Comparison of ENCODE assay signal across 8 cellular contexts in the genomic region with DNA sequence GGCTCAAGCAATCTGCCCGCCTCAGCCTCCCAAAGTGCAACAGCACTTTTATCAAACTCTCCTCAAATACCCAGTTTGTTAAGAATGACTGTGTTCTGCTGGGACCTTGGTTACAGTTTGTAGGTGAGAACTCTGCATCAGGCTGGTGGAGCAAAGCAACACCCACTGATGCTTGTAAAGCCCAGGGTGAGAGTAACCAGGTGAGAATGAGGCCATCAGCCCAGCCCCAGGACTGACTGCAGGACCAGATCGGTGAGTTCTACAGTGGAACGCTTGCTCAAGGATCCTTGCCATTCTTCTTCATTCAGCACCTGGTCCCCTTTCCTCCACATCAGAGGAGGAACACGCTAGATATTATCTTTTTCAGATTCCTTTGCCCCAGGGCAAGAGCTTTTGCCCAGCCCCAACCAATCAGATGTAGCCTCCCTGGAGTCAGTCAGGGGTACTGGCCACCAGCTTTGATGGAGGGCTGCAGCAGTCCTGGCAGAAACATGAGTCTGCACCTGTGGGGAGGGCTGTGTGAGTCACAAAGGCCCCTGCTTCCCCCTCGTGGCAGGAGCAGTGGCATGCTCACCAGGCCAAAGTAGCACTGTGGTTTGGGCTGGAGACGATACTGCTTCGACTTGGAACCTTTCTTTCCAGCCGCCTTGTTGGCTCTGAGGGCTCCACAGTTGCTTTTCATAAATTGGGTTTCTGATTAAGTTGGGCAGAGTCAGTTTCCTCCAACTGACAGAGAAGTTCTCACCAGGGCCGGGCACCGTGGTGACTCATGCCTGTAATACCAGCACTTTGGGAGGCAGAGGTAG. TPM values are rescaled to one million over a fixed set of nuclear protein-coding genes. Genes with fewer than 3 reads are reported as not detected.
A peak's percentile ranks its signal among the peaks of the same experiment; 100 is the strongest.
DNase-seq lines count a peak whose midpoint lies in the region; ATAC-seq and TF ChIP-seq lines count a peak whose summit lies in the region.

No MANE protein-coding gene starts in this region.

- no peak for TF ChIP-seq EP300 in upper lobe of left lung (IDR thresholded peaks at IDR 0.05)

- H3K9me3 ChIP-seq in esophagus (ENCODE audit: control insufficient read depth in 2 of 2, insufficient read depth in 1 of 2, low read depth in 1 of 2, low read length in 1 of 2) (no peaks in the 10 kb centered on the region), neuronal stem cell (replicated peaks in 1 of 2; ENCODE audit: control insufficient read depth in 2 of 2, insufficient read depth in 1 of 2, low read depth in 1 of 2, low read length in 2 of 2) (no peaks in the 10 kb centered on the region), upper lobe of left lung (no peaks in the 10 kb centered on the region)

- peak; percentile 35 to 70 (median 50) for TF ChIP-seq CTCF in upper lobe of left lung (IDR thresholded peaks at IDR 0.05)

- H3K36me3 ChIP-seq in esophagus (ENCODE audit: control insufficient read depth in 2 of 2, insufficient read depth in 2 of 2, low read length in 1 of 2) (peaks cover 0 to 2% of the 10 kb centered on the region in 2 donors), neuronal stem cell (replicated peaks in 1 of 2; ENCODE audit: control insufficient read depth in 2 of 2, insufficient read depth in 2 of 2, low read length in 2 of 2) (no peaks in the 10 kb centered on the region), upper lobe of left lung (no peaks in the 10 kb centered on the region)

- H2AK5ac ChIP-seq in neuronal stem cell (ENCODE audit: low read depth, low read length): no peak overlapping the region

- H2BK5ac ChIP-seq in neuronal stem cell (ENCODE audit: low read length): no peak overlapping the region

- H2BK15ac ChIP-seq in neuronal stem cell (ENCODE audit: low read length): no peak overlapping the region

- DNase-seq in COR-L47 (lab: John Stamatoyannopoulos, UW) (peak; percentile 48), NOMO-1 treated with dmso at 0.1 percent for 144 hours (lab: John Stamatoyannopoulos, UW; ENCODE audit: unreplicated experiment) (peak; percentile 41), neuronal stem cell (ENCODE audit: low spot score) (peak; percentile 48), upper lobe of left lung (peak in 1 of 2 donors; percentile 67), NCI-H748 (lab: John Stamatoyannopoulos, UW; ENCODE audit: unreplicated experiment) (no peak)
- peak; percentile 51 for DNase-seq in activated CD8-positive, alpha-beta memory T cell treated with anti-CD3 and anti-CD28 coated beads, Interleukin-2, amount 50 U/mL, for 1 hour (ENCODE audit: extremely low read depth)

- no peak overlapping the region for H4K91ac ChIP-seq in neuronal stem cell (ENCODE audit: low read depth, low read length, poor library complexity)

- H2BK12ac ChIP-seq in neuronal stem cell (ENCODE audit: low read length): no peak overlapping the region

- H3K18ac ChIP-seq in neuronal stem cell (ENCODE audit: low read length): no peak overlapping the region

- no peak for TF ChIP-seq POLR2A in upper lobe of left lung (IDR thresholded peaks at IDR 0.05)

- H2AFZ ChIP-seq in neuronal stem cell (ENCODE audit: low read length): peak overlapping the region; percentile 50

- no peak overlapping the region for H4K8ac ChIP-seq in neuronal stem cell (ENCODE audit: low read depth, low read length)

- WGBS in esophagus, 2 donors: 28 to 32% methylated on average over 10 of the region's 10 CpGs
- WGBS in neuronal stem cell (ENCODE audit: extremely low coverage in 2 of 2, insufficient read length in 2 of 2, insufficient replicate concordance in 1 of 2), 2 donors: no CpG with 5 or more reads among the region's 10 CpGs
- 41 to 46% methylated on average over 8 to 10 of the region's 10 CpGs for WGBS in upper lobe of left lung, 2 donors

- H3K9ac ChIP-seq in neuronal stem cell (ENCODE audit: low read depth, low read length, poor library complexity): no peak overlapping the region

- no peak overlapping the region for H3K23ac ChIP-seq in neuronal stem cell (ENCODE audit: low read depth, low read length, poor library complexity)

- H3K79me1 ChIP-seq in neuronal stem cell (ENCODE audit: low read depth, low read length): no peaks in the 10 kb centered on the region

- H3K4me1 ChIP-seq in esophagus (ENCODE audit: control insufficient read depth in 2 of 2, insufficient read depth in 2 of 2, low read length in 1 of 2) (peaks cover 8 to 9% of the 10 kb centered on the region in 2 donors), neuronal stem cell (ENCODE audit: control insufficient read depth in 2 of 2, insufficient read depth in 1 of 2, low read depth in 1 of 2, low read length in 2 of 2) (peaks cover 15 to 21% of the 10 kb centered on the region in 2 donors), upper lobe of left lung (peaks cover 14 to 33% (median 24%) of the 10 kb centered on the region in 4 donors)

- no peak overlapping the region for H3K14ac ChIP-seq in neuronal stem cell (ENCODE audit: low read length)

- H3K4ac ChIP-seq in neuronal stem cell (ENCODE audit: low read length): no peak overlapping the region

- H2BK120ac ChIP-seq in neuronal stem cell (ENCODE audit: low read depth, low read length): no peak overlapping the region

- H3K4me2 ChIP-seq in neuronal stem cell (ENCODE audit: insufficient read depth, low read length, poor library complexity, severe bottlenecking): no peak overlapping the region

- ATAC-seq in GM21825 (IDR thresholded peaks at IDR 0.05; ENCODE audit: unreplicated experiment): peak; percentile 53
- ATAC-seq in upper lobe of left lung (ENCODE audit: low FRiP score in 2 of 2): peak in 1 of 2 donors; percentile 73

- no peak overlapping the region for H3K4me3 ChIP-seq in esophagus (ENCODE audit: low read depth in 1 of 2, low read length in 2 of 2)
- no peak overlapping the region for H3K4me3 ChIP-seq in neuronal stem cell (ENCODE audit: low read length in 2 of 2)
- no peak overlapping the region for H3K4me3 ChIP-seq in upper lobe of left lung

- H3K27ac ChIP-seq in esophagus (ENCODE audit: low read depth in 2 of 2, low read length in 1 of 2) (peak overlapping the region; percentile 86 to 95), neuronal stem cell (replicated peaks; ENCODE audit: low read length) (no peak overlapping the region), upper lobe of left lung (peak overlapping the region in 1 of 4 donors; percentile 1)

- H3K27me3 ChIP-seq in esophagus (ENCODE audit: control insufficient read depth in 1 of 2, insufficient read depth in 2 of 2, low read length in 2 of 2) (no peaks in the 10 kb centered on the region), neuronal stem cell (ENCODE audit: control insufficient read depth in 3 of 3, insufficient read depth in 3 of 3, low read depth in 1 of 3, low read length in 3 of 3) (no peaks in the 10 kb centered on the region), upper lobe of left lung (no peaks in the 10 kb centered on the region)

RNA-seq across cellular contexts. Expression of gene SHISA5, which starts 3.5 kb away (rescaled TPM):
- polyA plus RNA-seq in esophagus: 10 to 100 TPM; 54.0 to 94.9 TPM
- 179 TPM for polyA plus RNA-seq in neuronal stem cell (2013, experiment 1 of 2)
- polyA plus RNA-seq in neuronal stem cell (2013, experiment 2 of 2): 192 TPM
- total RNA-seq in upper lobe of left lung: 100 to 1,000 TPM in 4 of 6 donors, 10 to 100 TPM in 2; 67.1 to 228 (median 148) TPM

RNA-seq across cellular contexts. Expression of gene PFKFB4, which starts 49.1 kb away (rescaled TPM):
- 1 to 10 TPM; 3.8 to 9.2 TPM for polyA plus RNA-seq in esophagus
- polyA plus RNA-seq in neuronal stem cell (2013, experiment 1 of 2): 9.2 TPM
- 8.9 TPM for polyA plus RNA-seq in neuronal stem cell (2013, experiment 2 of 2)
- total RNA-seq in upper lobe of left lung: 10 to 100 TPM in 3 of 6 donors, 1 to 10 TPM in 3; 5.9 to 16.8 (median 9.8) TPM

RNA-seq across cellular contexts. Expression of gene UCN2, which starts 56.1 kb away (rescaled TPM):
- polyA plus RNA-seq in esophagus: 1 to 10 TPM; 2.3 to 7.2 TPM
- 0.13 TPM for polyA plus RNA-seq in neuronal stem cell (2013, experiment 1 of 2)
- polyA plus RNA-seq in neuronal stem cell (2013, experiment 2 of 2): 0.10 TPM
- total RNA-seq in upper lobe of left lung: not detected
